ENCODE assay signal across 11 cellular contexts in the genomic region with DNA sequence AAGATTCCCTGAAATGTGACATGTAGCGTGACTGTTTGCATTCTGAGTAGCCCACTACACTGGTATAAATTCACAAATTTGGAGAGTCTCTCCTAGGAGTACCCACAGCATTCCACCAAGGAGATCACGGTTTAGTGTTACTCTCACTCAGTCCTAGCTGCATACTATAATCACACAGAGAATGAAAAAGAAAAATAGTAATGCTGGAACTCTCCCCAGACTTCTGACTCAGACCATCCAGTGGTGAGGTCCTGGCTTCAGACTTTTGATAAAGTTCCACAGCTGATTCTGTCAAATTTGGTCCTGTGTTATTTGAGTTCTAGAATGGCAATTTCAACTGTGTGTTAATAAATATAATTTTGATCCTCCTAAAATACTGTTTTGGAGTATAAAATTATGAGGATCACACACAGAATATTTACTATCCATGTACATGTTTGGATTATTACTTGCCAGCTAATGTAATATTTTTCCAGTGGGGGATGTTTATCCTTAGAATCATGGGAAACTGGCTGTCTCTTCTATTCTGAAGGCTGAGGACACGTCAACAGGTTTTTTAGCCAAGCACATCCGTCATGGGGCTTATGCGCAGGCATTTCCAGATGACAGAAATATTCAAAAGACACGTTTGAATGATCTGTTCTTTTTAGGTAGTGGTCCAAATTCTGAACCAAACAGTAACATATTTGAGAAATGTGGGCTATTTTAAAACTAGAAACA. TPM values are rescaled to one million over a fixed set of nuclear protein-coding genes. Genes with fewer than 3 reads are reported as not detected.
DNase-seq lines count a peak whose midpoint lies in the region; TF ChIP-seq lines count a peak whose summit lies in the region.
"Had no signal": no experiment of that assay in that cellular context is flagged by ENCODE, and none has a peak within 500 bp of the region (broad histone marks: within the 10 kb centered on the region; RNA-seq: fewer than 3 reads in every experiment).

No MANE protein-coding gene starts in this region.

- peak overlapping the region; percentile 7 for H3K27ac Mint-ChIP-seq in osteocyte (ENCODE audit: unreplicated experiment)
- H3K27ac Mint-ChIP-seq: activated CD4-positive, alpha-beta memory T cell treated with anti-CD3 and anti-CD28 coated beads for 36 hours; activated naive CD4-positive, alpha-beta T cell treated with anti-CD3 and anti-CD28 coated beads, Interleukin-2, amount 10 ng/mL, durations not matched to agents 7 days and 5 days had no signal

- no peak for TF ChIP-seq CTCF in osteocyte (IDR thresholded peaks at IDR 0.05)

- no peaks in the 10 kb centered on the region for H3K79me2 ChIP-seq in ACC112 (ENCODE audit: control insufficient read depth, insufficient read depth, low read length, unreplicated experiment)

- H3K9me3 Mint-ChIP-seq in osteocyte (ENCODE audit: unreplicated experiment): no peaks in the 10 kb centered on the region
- H3K9me3 Mint-ChIP-seq: activated CD4-positive, alpha-beta memory T cell treated with anti-CD3 and anti-CD28 coated beads for 36 hours; activated naive CD4-positive, alpha-beta T cell treated with anti-CD3 and anti-CD28 coated beads, Interleukin-2, amount 10 ng/mL, durations not matched to agents 7 days and 5 days had no signal

- H3K27me3 Mint-ChIP-seq in osteocyte (ENCODE audit: unreplicated experiment): no peaks in the 10 kb centered on the region
- H3K27me3 Mint-ChIP-seq: activated CD4-positive, alpha-beta memory T cell treated with anti-CD3 and anti-CD28 coated beads for 36 hours; activated naive CD4-positive, alpha-beta T cell treated with anti-CD3 and anti-CD28 coated beads, Interleukin-2, amount 10 ng/mL, durations not matched to agents 7 days and 5 days had no signal

- peak overlapping the region; percentile 89 for H3K27ac ChIP-seq in ACC112 (ENCODE audit: low read depth, low read length)
- H3K27ac ChIP-seq: HL-60 had no signal

- H3K4me3 ChIP-seq in ACC112 (ENCODE audit: low read depth, low read length): peak overlapping the region; percentile 24; the same call in 1 of the 2 replicates

- peak overlapping the region; percentile 71 for H2AFZ ChIP-seq in ACC112 (ENCODE audit: low read length, unreplicated experiment)

- peaks cover 21% of the 10 kb centered on the region for H3K4me1 ChIP-seq in ACC112 (ENCODE audit: control insufficient read depth, insufficient read depth, low read length, unreplicated experiment)

- H3K36me3 ChIP-seq in ACC112 (ENCODE audit: insufficient read depth, low read length): no peaks in the 10 kb centered on the region

- peaks cover 11% of the 10 kb centered on the region for H3K4me1 Mint-ChIP-seq in osteocyte (ENCODE audit: unreplicated experiment)

- H3K36me3 Mint-ChIP-seq in osteocyte (ENCODE audit: unreplicated experiment): no peaks in the 10 kb centered on the region
- H3K36me3 Mint-ChIP-seq: activated CD4-positive, alpha-beta memory T cell treated with anti-CD3 and anti-CD28 coated beads for 36 hours; activated naive CD4-positive, alpha-beta T cell treated with anti-CD3 and anti-CD28 coated beads, Interleukin-2, amount 10 ng/mL, durations not matched to agents 7 days and 5 days had no signal

- DNase-seq in NCI-H226: peak; percentile 70
- DNase-seq in fibroblast of peridontal ligament (ENCODE audit: extremely low read depth): peak; percentile 94
- no peak for DNase-seq in osteocyte (ENCODE audit: extremely low spot score, unreplicated experiment)
- DNase-seq in retina: no peak
- DNase-seq in NCI-H1105 treated with DMSO at 0.1 percent for 48 hours (lab: John Stamatoyannopoulos, UW): no peak
- no peak for DNase-seq in NAMALWA (ENCODE audit: low spot score)
- DNase-seq in NCI-H1092 (lab: John Stamatoyannopoulos, UW): no peak

- no peaks in the 10 kb centered on the region for H3K27me3 ChIP-seq in ACC112 (ENCODE audit: insufficient read depth, low read length)

- no peak overlapping the region for H3K4me3 Mint-ChIP-seq in osteocyte (ENCODE audit: unreplicated experiment)
- H3K4me3 Mint-ChIP-seq: activated CD4-positive, alpha-beta memory T cell treated with anti-CD3 and anti-CD28 coated beads for 36 hours; activated naive CD4-positive, alpha-beta T cell treated with anti-CD3 and anti-CD28 coated beads, Interleukin-2, amount 10 ng/mL, durations not matched to agents 7 days and 5 days had no signal

RNA-seq across cellular contexts. Expression of gene KIAA0408, which starts 5.1 kb away (rescaled TPM):
- 0.27 TPM in 1 of 2 replicates, not detected in the other for total RNA-seq in osteocyte

Comparison
In these comparisons a context has a peak if more than half of its experiments do, and no peak if none do; other contexts are left out.
1. DNase-seq: peak in NCI-H226 (single experiment) and fibroblast of peridontal ligament (single experiment); none in osteocyte (single experiment), retina (single experiment), NCI-H1105 treated with DMSO at 0.1 percent for 48 hours (single experiment), NAMALWA (single experiment) and NCI-H1092 (single experiment).